ENCODE assay signal across 22 cellular contexts in genomic region chr2:45390433-45390832, GRCh38.
DNase-seq lines count a peak whose midpoint lies in the region; ATAC-seq and TF ChIP-seq lines count a peak whose summit lies in the region.
"Had no signal": no experiment of that assay in that cellular context is flagged by ENCODE, and none has a peak within 500 bp of the region (broad histone marks: within the 10 kb centered on the region; RNA-seq: fewer than 3 reads in every experiment).

No MANE protein-coding gene starts in this region.

- H3F3A ChIP-seq in GM23338 (replicated peaks; ENCODE audit: low read depth): no peaks in the 10 kb centered on the region

- H3K4me3 Mint-ChIP-seq in GM23338 (peak overlapping the region; percentile 8; the same call in 1 of the 3 replicates), neural crest cell (peak overlapping the region; percentile 60)

- TF ChIP-seq CTCF in GM23338 (conservative IDR thresholded peaks at IDR 0.05; ENCODE audit: low read depth in 2 of 2): no peak
- no peak for TF ChIP-seq CTCF in neural crest cell (conservative IDR thresholded peaks at IDR 0.05)

- peaks cover 13% of the 10 kb centered on the region for H3K36me3 Mint-ChIP-seq in GM23338 (ENCODE audit: low read depth)
- peaks cover 19% of the 10 kb centered on the region for H3K36me3 Mint-ChIP-seq in neural crest cell (ENCODE audit: low read depth)

- H3K27me3 Mint-ChIP-seq in GM23338 (ENCODE audit: insufficient read depth, low read depth, poor library complexity): no peaks in the 10 kb centered on the region
- no peaks in the 10 kb centered on the region for H3K27me3 Mint-ChIP-seq in neural crest cell (ENCODE audit: low read depth)

- H3K4me3 ChIP-seq in GM23338 (no peak overlapping the region; the same call in 1 of the 2 replicates), iPS DF 6.9 (ENCODE audit: low read length) (no peak overlapping the region)
- H3K4me3 ChIP-seq: dorsolateral prefrontal cortex, GM12878 had no signal

- no peaks in the 10 kb centered on the region; the same call in 1 of the 2 replicates for H3K79me2 ChIP-seq in GM23338 (replicated peaks; ENCODE audit: insufficient read depth)

- DNase-seq in GM23338 (ENCODE audit: low spot score) (peak; percentile 52), RPMI7951 (ENCODE audit: low read depth) (peak; percentile 12), iPS DF 6.9 (ENCODE audit: low read depth, low spot score) (peak; percentile 33), neural crest cell (ENCODE audit: low read depth, low spot score) (no peak), Right ventricle myocardium inferior (ENCODE audit: missing footprints) (no peak), SW480 (ENCODE audit: low spot score) (no peak), NCI-H2171 treated with DMSO at 0.1 percent for 48 hours (lab: John Stamatoyannopoulos, UW) (no peak)
- DNase-seq: activated CD4-positive, alpha-beta T cell treated with anti-CD3 and anti-CD28 coated beads, Interleukin-2, amount 50 U/mL, for 4 hours; activated CD8-positive, alpha-beta memory T cell treated with anti-CD3 and anti-CD28 coated beads, Interleukin-2, amount 50 U/mL, for 4 hours; anterior cingulate cortex; dorsolateral prefrontal cortex; head of caudate nucleus; left colon; midbrain; NCI-H1048; NCI-H1694 treated with DMSO at 0.1 percent for 48 hours; NCI-H774; T-helper 9 cell; trophoblast cell had no signal

- H3K9me2 ChIP-seq in GM23338 (ENCODE audit: insufficient read depth): peaks cover 5% of the 10 kb centered on the region; the same call in 1 of the 2 replicates

- H3K4me2 ChIP-seq in GM23338: peak overlapping the region; percentile 37

- H3K9me3 ChIP-seq in iPS DF 6.9 (ENCODE audit: control insufficient read depth, insufficient read depth, low read length): no peaks in the 10 kb centered on the region

- H3K4me1 ChIP-seq in GM23338 (ENCODE audit: insufficient read depth) (peaks cover 49% of the 10 kb centered on the region), iPS DF 6.9 (ENCODE audit: control insufficient read depth, insufficient read depth, low read length) (peaks cover 2% of the 10 kb centered on the region; the same call in 1 of the 2 replicates)

- H3K27me3 ChIP-seq in GM23338 (ENCODE audit: insufficient read depth) (no peaks in the 10 kb centered on the region), iPS DF 6.9 (ENCODE audit: control insufficient read depth, insufficient read depth, low read length) (no peaks in the 10 kb centered on the region)
- H3K27me3 ChIP-seq: dorsolateral prefrontal cortex had no signal

- ATAC-seq in GM23338 (peak; percentile 56), Right ventricle myocardium inferior (no peak), HG02973 (IDR thresholded peaks at IDR 0.05; ENCODE audit: unreplicated experiment) (no peak)
- ATAC-seq: activated naive CD4-positive, alpha-beta T cell treated with anti-CD3 and anti-CD28 coated beads, Interleukin-2, amount 50 U/mL, for 72 hours; GM12878; left colon had no signal

- H3K27ac Mint-ChIP-seq in GM23338: peak overlapping the region; percentile 70
- H3K27ac Mint-ChIP-seq in neural crest cell (ENCODE audit: unreplicated experiment): peak overlapping the region; percentile 94
- H3K27ac Mint-ChIP-seq: activated naive CD4-positive, alpha-beta T cell treated with anti-CD3 and anti-CD28 coated beads, Interleukin-2, amount 50 U/mL, for 72 hours had no signal

- H3K27ac ChIP-seq in GM23338 (ENCODE audit: low read depth): peak overlapping the region; percentile 85
- no peak overlapping the region for H3K27ac ChIP-seq in iPS DF 6.9 (ENCODE audit: low read length)
- H3K27ac ChIP-seq: dorsolateral prefrontal cortex had no signal

- WGBS in iPS DF 6.9 (ENCODE audit: insufficient coverage, insufficient read length): 100% methylated on average over 1 of the region's 2 CpGs

- no peaks in the 10 kb centered on the region for H3K36me3 ChIP-seq in GM23338 (ENCODE audit: insufficient read depth)
- no peaks in the 10 kb centered on the region; the same call in 1 of the 2 replicates for H3K36me3 ChIP-seq in iPS DF 6.9 (ENCODE audit: control insufficient read depth, insufficient read depth, low read length)

- no peaks in the 10 kb centered on the region for H4K20me1 ChIP-seq in GM23338 (replicated peaks; ENCODE audit: insufficient read depth)

- no peak overlapping the region for H2AFZ ChIP-seq in GM23338

- H3K4me1 Mint-ChIP-seq in GM23338: peaks cover 55% of the 10 kb centered on the region
- H3K4me1 Mint-ChIP-seq in neural crest cell: peaks cover 38% of the 10 kb centered on the region

- H3K9me3 Mint-ChIP-seq in GM23338 (no peaks in the 10 kb centered on the region), neural crest cell (no peaks in the 10 kb centered on the region)
- H3K9me3 Mint-ChIP-seq: activated naive CD4-positive, alpha-beta T cell treated with anti-CD3 and anti-CD28 coated beads, Interleukin-2, amount 50 U/mL, for 72 hours had no signal

- intact Hi-C loops in Right ventricle myocardium inferior (cut with DNase I): no loop called here

TF ChIP-seq in GM23338, 12 proteins besides CTCF, POLR2A, EP300 and RAD21:
- TF ChIP-seq POLR2AphosphoS5 (IDR thresholded peaks at IDR 0.05; ENCODE audit: low read depth) (no peak), NANOG (IDR thresholded peaks at IDR 0.05; ENCODE audit: borderline replicate concordance) (0 out of 2 replicates have a peak, but pooled peaks have one; percentile 2)

Comparison
In these comparisons a context has a peak if more than half of its experiments do, and no peak if none do; other contexts are left out.
1. DNase-seq: peak in GM23338 (single experiment), RPMI7951 (single experiment) and iPS DF 6.9 (single experiment); none in neural crest cell (single experiment), Right ventricle myocardium inferior (single experiment), SW480 (single experiment) and NCI-H2171 treated with DMSO at 0.1 percent for 48 hours (single experiment).